In genomic region chr9:96618209-96619108, GRCh38 we compare ENCODE assay signal across 1 cellular context.
TF ChIP-seq lines count a peak whose summit lies in the region.

No MANE protein-coding gene starts in this region.

TF ChIP-seq in HEK293, 187 proteins besides CTCF, POLR2A, EP300 and RAD21 (continued from another document):
- TF ChIP-seq ZNF132 (tag by site-specific recombination; IDR thresholded peaks at IDR 0.05; ENCODE audit: borderline replicate concordance), result no peak
- TF ChIP-seq ZNF19 (tag by site-specific recombination; IDR thresholded peaks at IDR 0.05; ENCODE audit: low read depth), result no peak
- TF ChIP-seq SP7 (tag by site-specific recombination; IDR thresholded peaks at IDR 0.05), result peak; percentile 85
- no peak for TF ChIP-seq TRIM28 (IDR thresholded peaks at IDR 0.05; ENCODE audit: borderline replicate concordance, low read length)
